24 cellular contexts compared by ENCODE assay signal in the genomic region with DNA sequence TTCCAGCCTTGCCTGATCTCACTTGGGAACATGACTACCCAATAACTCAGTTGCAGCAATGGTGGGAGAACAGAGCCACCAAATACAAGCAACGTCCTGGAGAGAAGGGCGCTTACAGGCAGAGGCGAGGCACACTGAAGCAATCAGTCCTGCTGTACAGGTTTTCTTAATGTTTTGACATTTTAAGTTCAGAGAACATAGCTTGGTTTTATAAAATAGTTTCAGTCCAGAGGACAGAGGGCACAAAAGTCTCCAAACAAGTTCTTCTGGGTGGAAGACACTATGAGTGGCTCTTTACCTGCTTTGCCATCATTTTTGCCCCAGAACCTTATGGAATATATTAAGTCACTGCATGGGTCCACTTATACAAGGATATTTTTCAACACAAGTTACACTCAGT.
A peak's percentile ranks its signal among the peaks of the same experiment; 100 is the strongest.
DNase-seq lines count a peak whose midpoint lies in the region; ATAC-seq, FAIRE-seq and TF ChIP-seq lines count a peak whose summit lies in the region.
"Had no signal": no experiment of that assay in that cellular context is flagged by ENCODE, and none has a peak within 500 bp of the region (broad histone marks: within the 10 kb centered on the region; RNA-seq: fewer than 3 reads in every experiment).

No MANE protein-coding gene starts in this region.

- no peak overlapping the region for H3K9ac ChIP-seq in H1 (replicated peaks in 1 of 4; ENCODE audit: extremely low read depth in 1 of 4, low read depth in 3 of 4, low read length in 3 of 4)
- H3K9ac ChIP-seq: BLaER1 treated with 17β-estradiol and CSF1 and Interleukin-3, amounts not matched to agents 10 nM and 100 nM; GM23248 had no signal

- no peak overlapping the region for H2BK5ac ChIP-seq in H1 (ENCODE audit: low read depth, low read length)

- H4K5ac ChIP-seq in H1 (ENCODE audit: insufficient read length, low read depth, low read length) = no peak overlapping the region

- H3K4me3 ChIP-seq in GM23338 (no peak overlapping the region), H1 (ENCODE audit: extremely low read depth in 1 of 4, insufficient read depth in 2 of 4, low read depth in 3 of 4, low read length in 4 of 4) (no peak overlapping the region), hepatocyte (no peak overlapping the region), sigmoid colon (no peak overlapping the region), SJCRH30 (no peak overlapping the region)
- H3K4me3 ChIP-seq: BLaER1 treated with 17β-estradiol and CSF1 and Interleukin-3, amounts not matched to agents 10 nM and 100 nM; GM12878; GM23248 had no signal

- H3K79me1 ChIP-seq in H1 (ENCODE audit: low read depth, low read length) = no peaks in the 10 kb centered on the region

- peaks cover 12% of the 10 kb centered on the region for H3K4me1 ChIP-seq in GM23338 (ENCODE audit: insufficient read depth)
- H3K4me1 ChIP-seq in H1 (replicated peaks in 1 of 4; ENCODE audit: control insufficient read depth in 3 of 4, insufficient read depth in 4 of 4, low read length in 3 of 4) = peaks cover 0 to 8% (median 4%) of the 10 kb centered on the region in 4 experiments; a peak in 4 of 7 replicates
- peaks cover 38% of the 10 kb centered on the region for H3K4me1 ChIP-seq in hepatocyte (ENCODE audit: insufficient read depth)
- H3K4me1 ChIP-seq in sigmoid colon = peaks cover 0 to 85% (median 57%) of the 10 kb centered on the region in 4 donors
- H3K4me1 ChIP-seq in SJCRH30 = no peaks in the 10 kb centered on the region
- H3K4me1 ChIP-seq: Caco-2 had no signal

- H3K23me2 ChIP-seq in H1 (ENCODE audit: low read depth, low read length) = no peaks in the 10 kb centered on the region

- H2BK20ac ChIP-seq in H1 (ENCODE audit: low read length) = no peak overlapping the region

- intact Hi-C loops in sigmoid colon (cut with DNase I) = no loop called here

- POLR2A ChIA-PET in H1 (lab: Charles Lee; ENCODE audit: partially characterized antibody) = no interaction called here

- H3K27ac ChIP-seq in GM23338 (ENCODE audit: low read depth) (no peak overlapping the region), H1 (ENCODE audit: low read depth, low read length) (no peak overlapping the region), hepatocyte (peak overlapping the region; percentile 63), sigmoid colon (peak overlapping the region; percentile 27 to 68 (median 42)), SJCRH30 (no peak overlapping the region)
- H3K27ac ChIP-seq: BLaER1 treated with 17β-estradiol and CSF1 and Interleukin-3, amounts not matched to agents 10 nM and 100 nM; GM23248 had no signal

- H3F3A ChIP-seq in GM23338 (replicated peaks; ENCODE audit: low read depth) = no peaks in the 10 kb centered on the region

- H3K27ac Mint-ChIP-seq in GM23338 = no peak overlapping the region
- H3K27ac Mint-ChIP-seq: CD4-positive, alpha-beta memory T cell; IgD-negative memory B cell had no signal

- TF ChIP-seq POLR2A in H1 (IDR thresholded peaks at IDR 0.05; ENCODE audit: control extremely low read depth in 1 of 2, low read depth in 2 of 2, low read length in 2 of 2) (no peak), sigmoid colon (IDR thresholded peaks at IDR 0.05) (no peak)

- H2BK120ac ChIP-seq in H1 (replicated peaks; ENCODE audit: low read depth, low read length) = no peak overlapping the region

- H3K36me3 ChIP-seq in GM23338 (ENCODE audit: insufficient read depth) (no peaks in the 10 kb centered on the region), H1 (ENCODE audit: control insufficient read depth in 2 of 4, insufficient read depth in 4 of 4, low read length in 3 of 4) (no peaks in the 10 kb centered on the region), hepatocyte (replicated peaks; ENCODE audit: insufficient read depth, low read depth) (no peaks in the 10 kb centered on the region), sigmoid colon (no peaks in the 10 kb centered on the region), SJCRH30 (no peaks in the 10 kb centered on the region)
- H3K36me3 ChIP-seq: BLaER1 treated with 17β-estradiol and CSF1 and Interleukin-3, amounts not matched to agents 10 nM and 100 nM had no signal

- peaks cover 9% of the 10 kb centered on the region for H3K27me3 Mint-ChIP-seq in GM23338 (ENCODE audit: insufficient read depth, low read depth, poor library complexity)

- peak overlapping the region; percentile 66 for H4K91ac ChIP-seq in H1 (replicated peaks; ENCODE audit: insufficient read length, low read length)

- TF ChIP-seq EP300 in H1 (IDR thresholded peaks at IDR 0.05; ENCODE audit: borderline replicate concordance in 1 of 2, low read depth in 2 of 2, low read length in 2 of 2) = no peak
- TF ChIP-seq EP300 in sigmoid colon (IDR thresholded peaks at IDR 0.05) = no peak

- CTCF ChIA-PET in H1 (lab: Charles Lee; ENCODE audit: partially characterized antibody) = interaction anchor here (0.7 to 1.0 kb wide), 3 partner anchors 46 to 183 kb away, joined by 3 to 4 read pairs (median 3); no protein-coding TSS in a partner anchor

- H3K36me3 Mint-ChIP-seq in GM23338 (ENCODE audit: low read depth) = no peaks in the 10 kb centered on the region
- H3K36me3 Mint-ChIP-seq: CD4-positive, alpha-beta memory T cell; IgD-negative memory B cell had no signal

- H3K9me3 ChIP-seq in H1 (ENCODE audit: insufficient read depth in 2 of 2, low read depth in 1 of 2, low read length in 1 of 2) (no peaks in the 10 kb centered on the region), hepatocyte (ENCODE audit: low read depth) (no peaks in the 10 kb centered on the region), sigmoid colon (no peaks in the 10 kb centered on the region), SJCRH30 (replicated peaks) (no peaks in the 10 kb centered on the region)
- H3K9me3 ChIP-seq: BLaER1 treated with 17β-estradiol and CSF1 and Interleukin-3, amounts not matched to agents 10 nM and 100 nM; Caco-2 had no signal

- H4K20me1 ChIP-seq in GM23338 (replicated peaks; ENCODE audit: insufficient read depth) (no peaks in the 10 kb centered on the region), H1 (replicated peaks in 1 of 2; ENCODE audit: control insufficient read depth in 1 of 2, insufficient read depth in 2 of 2, low read length in 2 of 2) (no peaks in the 10 kb centered on the region), hepatocyte (ENCODE audit: insufficient read depth, poor library complexity, severe bottlenecking) (no peaks in the 10 kb centered on the region)
- H4K20me1 ChIP-seq: BLaER1 treated with 17β-estradiol and CSF1 and Interleukin-3, amounts not matched to agents 10 nM and 100 nM had no signal

- no peak for TF ChIP-seq CTCF in GM23338 (conservative IDR thresholded peaks at IDR 0.05; ENCODE audit: low read depth in 2 of 2)
- no peak for TF ChIP-seq CTCF in H1 (IDR thresholded peaks at IDR 0.05; ENCODE audit: control extremely low read depth in 1 of 3, insufficient read depth in 1 of 3, low read depth in 1 of 3, low read length in 3 of 3)
- no peak for TF ChIP-seq CTCF in hepatocyte (IDR thresholded peaks at IDR 0.05; ENCODE audit: poor library complexity)
- no peak for TF ChIP-seq CTCF in sigmoid colon (IDR thresholded peaks at IDR 0.05)

- H3K27me3 ChIP-seq in GM23338 (ENCODE audit: insufficient read depth) (no peaks in the 10 kb centered on the region), H1 (replicated peaks in 1 of 4; ENCODE audit: control insufficient read depth in 3 of 4, extremely low read depth in 1 of 4, insufficient read depth in 3 of 4, low read length in 3 of 4) (no peaks in the 10 kb centered on the region), hepatocyte (no peaks in the 10 kb centered on the region), sigmoid colon (no peaks in the 10 kb centered on the region), SJCRH30 (peaks cover 27% of the 10 kb centered on the region)
- H3K27me3 ChIP-seq: BLaER1 treated with 17β-estradiol and CSF1 and Interleukin-3, amounts not matched to agents 10 nM and 100 nM had no signal

- no peak for TF ChIP-seq RAD21 in H1 (IDR thresholded peaks at IDR 0.05 in 1 of 2, conservative IDR thresholded peaks at IDR 0.05 in 1 of 2; ENCODE audit: low read depth in 2 of 2, low read length in 2 of 2)

- H4K8ac ChIP-seq in H1 (ENCODE audit: extremely low read depth, insufficient read depth, low read length) = no peak overlapping the region

- no peak overlapping the region for H3K4ac ChIP-seq in H1 (replicated peaks; ENCODE audit: insufficient read length, low read depth, low read length)

- no peak overlapping the region for H2BK12ac ChIP-seq in H1 (ENCODE audit: low read depth, low read length)

- no peaks in the 10 kb centered on the region for H3K9me2 ChIP-seq in GM23338 (ENCODE audit: insufficient read depth)
- H3K9me2 ChIP-seq in hepatocyte (replicated peaks; ENCODE audit: insufficient read depth) = no peaks in the 10 kb centered on the region

- H3K4me2 ChIP-seq in GM23338 (no peak overlapping the region), H1 (ENCODE audit: insufficient read depth in 1 of 2, low read depth in 2 of 2, low read length in 2 of 2) (no peak overlapping the region), hepatocyte (peak overlapping the region; percentile 18)

- H3K4me1 Mint-ChIP-seq in GM23338 = peaks cover 19% of the 10 kb centered on the region

- no peaks in the 10 kb centered on the region for H3K9me3 Mint-ChIP-seq in GM23338
- H3K9me3 Mint-ChIP-seq: CD4-positive, alpha-beta memory T cell; IgD-negative memory B cell had no signal

- no peak overlapping the region for H3K23ac ChIP-seq in H1 (ENCODE audit: insufficient read length)

- no peak overlapping the region for H3K4me3 Mint-ChIP-seq in GM23338
- H3K4me3 Mint-ChIP-seq: CD4-positive, alpha-beta memory T cell had no signal

- FAIRE-seq in H1 (lab: Jason Lieb, UNC) = no peak
- FAIRE-seq: GM12878 had no signal

- no peak overlapping the region for H2AK5ac ChIP-seq in H1 (ENCODE audit: low read depth, low read length)

- no peak for DNase-seq in GM23338 (ENCODE audit: low spot score)
- DNase-seq in H1 (ENCODE audit: low read depth in 1 of 2, low spot score in 2 of 2) = no peak
- no peak for DNase-seq in hepatocyte (ENCODE audit: low spot score)
- no peak for DNase-seq in sigmoid colon
- DNase-seq in cerebellar nuclear complex (lab: John Stamatoyannopoulos, UW) = no peak
- no peak for DNase-seq in SJCRH30
- no peak for DNase-seq in inferior parietal cortex (ENCODE audit: extremely low spot score)
- DNase-seq: 8988T; CD4-positive, alpha-beta memory T cell; DND-41; GM23248; HCEC 1CT; NCI-H1105; NCI-H146; NCI-H226; NCI-H524 treated with DMSO at 0.1 percent for 48 hours; NCI-H82; SHP77 had no signal

- no peak overlapping the region for H3K14ac ChIP-seq in H1 (ENCODE audit: insufficient read length)

- H3K18ac ChIP-seq in H1 (ENCODE audit: extremely low read depth, low read length) = no peak overlapping the region

- no peak for ATAC-seq in GM23338
- no peak for ATAC-seq in GM21423 (IDR thresholded peaks at IDR 0.05; ENCODE audit: unreplicated experiment)
- ATAC-seq: GM12878, SK-N-SH treated with all-trans-retinoic acid at 6 μM for 48 hours had no signal

- no peak overlapping the region for H3K56ac ChIP-seq in H1 (replicated peaks; ENCODE audit: insufficient read length, low read depth, low read length)

- no peak overlapping the region for H2BK15ac ChIP-seq in H1 (ENCODE audit: low read length)

- 0 out of 2 replicates have a peak overlapping the region, but pooled peaks have one; percentile 16 for H2AFZ ChIP-seq in GM23338
- H2AFZ ChIP-seq in H1 (ENCODE audit: low read length) = no peak overlapping the region
- no peak overlapping the region for H2AFZ ChIP-seq in hepatocyte

- WGBS in H1 (ENCODE audit: extremely low coverage in 1 of 2, insufficient coverage in 1 of 2, insufficient read length in 1 of 2, insufficient replicate concordance in 2 of 2, low coverage in 1 of 2, low lambda C conversion rate in 2 of 2, missing lambda C conversion rate in 1 of 2), 2 experiments = 81% methylated on average over 3 of the region's 3 CpGs; no CpG with 5 or more reads in 1 of the 2 experiments
- 57% methylated on average over 3 of the region's 3 CpGs for WGBS in hepatocyte (ENCODE audit: low lambda C conversion rate, missing lambda C conversion rate)
- 44 to 78% methylated on average over 3 of the region's 3 CpGs for WGBS in sigmoid colon, 2 donors

- H3K79me2 ChIP-seq in GM23338 (replicated peaks; ENCODE audit: insufficient read depth) (no peaks in the 10 kb centered on the region), H1 (ENCODE audit: control insufficient read depth in 1 of 2, insufficient read depth in 2 of 2, low read length in 2 of 2) (no peaks in the 10 kb centered on the region), hepatocyte (no peaks in the 10 kb centered on the region)

Comparison
In these comparisons a context has a peak if more than half of its experiments do, and no peak if none do; other contexts are left out.
1. H3K27ac ChIP-seq: peak in hepatocyte (single experiment) and sigmoid colon (4 of 4); none in GM23338 (single experiment), H1 (single experiment) and SJCRH30 (single experiment).